Comparison of ENCODE assay signal across 1 cellular context in the genomic region with DNA sequence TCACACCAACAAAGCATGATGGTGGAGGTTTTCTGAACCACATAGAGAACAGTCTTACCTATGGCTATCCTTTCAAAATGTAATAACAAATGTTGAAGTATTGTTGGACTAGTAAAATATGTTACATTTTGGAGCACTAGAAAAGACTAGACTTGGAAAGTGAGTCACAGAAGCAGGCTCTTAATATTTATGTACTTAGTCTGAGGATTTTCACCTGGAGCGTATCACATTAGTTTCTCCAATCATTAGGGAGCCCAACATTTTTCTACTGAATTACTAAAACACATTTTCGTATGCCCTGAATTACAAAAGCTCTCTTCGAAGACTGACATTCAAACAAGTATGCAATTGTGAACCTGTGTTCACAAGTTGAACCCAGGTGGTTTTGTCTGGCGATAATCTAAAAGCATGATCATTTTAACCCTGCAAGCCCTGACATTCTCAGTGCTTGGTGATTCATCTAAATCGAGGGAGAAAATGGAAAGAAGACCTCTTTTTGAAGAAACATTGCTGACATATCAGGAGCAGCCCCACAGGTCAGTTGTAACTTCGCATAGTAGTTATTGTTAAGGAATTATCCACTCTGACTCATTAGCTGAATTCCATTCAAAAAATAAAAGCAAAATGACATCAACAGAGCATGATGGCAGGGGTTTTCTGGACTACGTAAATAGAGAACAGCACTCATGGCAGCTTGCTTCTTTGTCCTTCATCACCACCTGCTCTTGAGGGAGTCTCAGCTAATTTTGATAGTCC.
TF ChIP-seq lines count a peak whose summit lies in the region.

No MANE protein-coding gene starts in this region.

TF ChIP-seq in H1, 55 proteins besides CTCF, POLR2A, EP300 and RAD21 (continued from another document):
- TF ChIP-seq, protein P1, sequence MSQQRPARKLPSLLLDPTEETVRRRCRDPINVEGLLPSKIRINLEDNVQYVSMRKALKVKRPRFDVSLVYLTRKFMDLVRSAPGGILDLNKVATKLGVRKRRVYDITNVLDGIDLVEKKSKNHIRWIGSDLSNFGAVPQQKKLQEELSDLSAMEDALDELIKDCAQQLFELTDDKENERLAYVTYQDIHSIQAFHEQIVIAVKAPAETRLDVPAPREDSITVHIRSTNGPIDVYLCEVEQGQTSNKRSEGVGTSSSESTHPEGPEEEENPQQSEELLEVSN (IDR thresholded peaks at IDR 0.05): no peak
- TF ChIP-seq, protein P2, sequence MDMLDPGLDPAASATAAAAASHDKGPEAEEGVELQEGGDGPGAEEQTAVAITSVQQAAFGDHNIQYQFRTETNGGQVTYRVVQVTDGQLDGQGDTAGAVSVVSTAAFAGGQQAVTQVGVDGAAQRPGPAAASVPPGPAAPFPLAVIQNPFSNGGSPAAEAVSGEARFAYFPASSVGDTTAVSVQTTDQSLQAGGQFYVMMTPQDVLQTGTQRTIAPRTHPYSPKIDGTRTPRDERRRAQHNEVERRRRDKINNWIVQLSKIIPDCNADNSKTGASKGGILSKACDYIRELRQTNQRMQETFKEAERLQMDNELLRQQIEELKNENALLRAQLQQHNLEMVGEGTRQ (IDR thresholded peaks at IDR 0.05; ENCODE audit: low read length): no peak
- TF ChIP-seq SIRT6 (IDR thresholded peaks at IDR 0.05; ENCODE audit: low read length) (no peak), SIX5 (IDR thresholded peaks at IDR 0.05; ENCODE audit: low read depth, low read length) (no peak), RBBP5 (IDR thresholded peaks at IDR 0.05; ENCODE audit: borderline replicate concordance, low read depth, low read length) (no peak), CBX8 (IDR thresholded peaks at IDR 0.05; ENCODE audit: borderline replicate concordance, low read depth, low read length) (no peak), JUN (IDR thresholded peaks at IDR 0.05; ENCODE audit: low read depth, low read length) (no peak), PHF8 (conservative IDR thresholded peaks at IDR 0.05; ENCODE audit: low read depth, low read length) (no peak), EGR1 (IDR thresholded peaks at IDR 0.05; ENCODE audit: borderline replicate concordance, low read depth, low read length) (no peak), EZH2 (IDR thresholded peaks at IDR 0.05; ENCODE audit: low read depth, low read length, severe bottlenecking) (no peak), CTBP2 (IDR thresholded peaks at IDR 0.05; ENCODE audit: borderline replicate concordance, insufficient read depth, insufficient read length, low read length) (no peak), BACH1 (IDR thresholded peaks at IDR 0.05; ENCODE audit: low read length) (no peak), TAF1 (IDR thresholded peaks at IDR 0.05; ENCODE audit: low read depth, low read length) (no peak), TBP (IDR thresholded peaks at IDR 0.05; ENCODE audit: low read depth, low read length) (no peak)
TF ChIP-seq in H1: peak in this region for 0.
